Comparison of ENCODE assay signal across 15 cellular contexts in genomic region chr16:82152641-82153094, GRCh38. TPM values are rescaled to one million over a fixed set of nuclear protein-coding genes. Genes with fewer than 3 reads are reported as not detected.
DNase-seq lines count a peak whose midpoint lies in the region; ATAC-seq, FAIRE-seq and TF ChIP-seq lines count a peak whose summit lies in the region.
"Had no signal": no experiment of that assay in that cellular context is flagged by ENCODE, and none has a peak within 500 bp of the region (broad histone marks: within the 10 kb centered on the region; RNA-seq: fewer than 3 reads in every experiment).

No MANE protein-coding gene starts in this region.

- H3K27me3 Mint-ChIP-seq in astrocyte (ENCODE audit: low read depth, unreplicated experiment) (no peaks in the 10 kb centered on the region), mesothelial cell of epicardium (ENCODE audit: low read depth) (no peaks in the 10 kb centered on the region)
- H3K27me3 Mint-ChIP-seq in activated T-helper 2 cell treated with anti-CD3 and anti-CD28 coated beads, Interferon-gamma antibody, Interleukin-2, Interleukin-4, amounts not matched to agents 10 μg/mL and 5 μg/mL and 100 μg/mL, durations not matched to agents 14 hours and 24 hours and 36 hours (ENCODE audit: low read depth), result no peaks in the 10 kb centered on the region

- H4K20me1 ChIP-seq in astrocyte (ENCODE audit: insufficient read depth, low read length), result peaks cover 27% of the 10 kb centered on the region

- H3K79me2 ChIP-seq in astrocyte (ENCODE audit: insufficient read depth, low read length), result peaks cover 48% of the 10 kb centered on the region

- H3K4me3 Mint-ChIP-seq in astrocyte (ENCODE audit: unreplicated experiment), result no peak overlapping the region
- no peak overlapping the region for H3K4me3 Mint-ChIP-seq in mesothelial cell of epicardium
- H3K4me3 Mint-ChIP-seq in activated T-helper 2 cell treated with anti-CD3 and anti-CD28 coated beads, Interferon-gamma antibody, Interleukin-2, Interleukin-4, amounts not matched to agents 10 μg/mL and 5 μg/mL and 100 μg/mL, durations not matched to agents 14 hours and 24 hours and 36 hours (ENCODE audit: low read depth), result no peak overlapping the region

- no peak for FAIRE-seq in astrocyte (lab: Jason Lieb, UNC)
- FAIRE-seq: frontal cortex had no signal

- DNase-seq in HEK293T (ENCODE audit: extremely low spot score) (peak; percentile 39), astrocyte (ENCODE audit: low read depth) (peak; percentile 50), mesothelial cell of epicardium (ENCODE audit: low spot score in 2 of 2, unreplicated experiment in 2 of 2) (no peak), NCI-H2171 treated with DMSO at 0.1 percent for 48 hours (lab: John Stamatoyannopoulos, UW) (no peak), dermis blood vessel endothelial cell (no peak)
- DNase-seq in activated T-helper 2 cell treated with anti-CD3 and anti-CD28 coated beads, Interferon-gamma antibody, Interleukin-2, Interleukin-4, amounts not matched to agents 10 μg/mL and 5 μg/mL and 100 μg/mL, durations not matched to agents 14 hours and 24 hours and 36 hours (ENCODE audit: low spot score), result no peak
- DNase-seq: activated CD8-positive, alpha-beta memory T cell treated with anti-CD3 and anti-CD28 coated beads for 24 hours; activated gamma-delta T cell; brain microvascular endothelial cell; effector CD4-positive, alpha-beta T cell; mammary epithelial cell; NCI-H1417 had no signal

- no peaks in the 10 kb centered on the region for H3K9me3 ChIP-seq in astrocyte (ENCODE audit: insufficient read depth, low read depth, low read length)

- TF ChIP-seq CTCF in C4-2B (conservative IDR thresholded peaks at IDR 0.05) (no peak), astrocyte (IDR thresholded peaks at IDR 0.05; ENCODE audit: insufficient read depth, low read depth, low read length) (no peak), mesothelial cell of epicardium (IDR thresholded peaks at IDR 0.05; ENCODE audit: unreplicated experiment) (no peak)

- H2AFZ ChIP-seq in astrocyte (ENCODE audit: low read depth, low read length), result no peak overlapping the region

- H3K27ac ChIP-seq in C4-2B, result peak overlapping the region; percentile 91
- H3K27ac ChIP-seq in astrocyte (ENCODE audit: low read depth, low read length), result no peak overlapping the region
- H3K27ac ChIP-seq: brain microvascular endothelial cell had no signal

- no peak overlapping the region for H3K4me2 ChIP-seq in astrocyte (ENCODE audit: low read length)

- no peaks in the 10 kb centered on the region for H3K27me3 ChIP-seq in astrocyte (ENCODE audit: insufficient read depth, low read length)
- H3K27me3 ChIP-seq: brain microvascular endothelial cell had no signal

- CTCF ChIA-PET in HEK293T (lab: Yijun Ruan, JAX), result no interaction called here

- H3K36me3 ChIP-seq in astrocyte (ENCODE audit: insufficient read depth, low read length), result peaks cover 13% of the 10 kb centered on the region
- H3K36me3 ChIP-seq: brain microvascular endothelial cell had no signal

- no peaks in the 10 kb centered on the region for H3K4me1 ChIP-seq in astrocyte (ENCODE audit: insufficient read depth, low read length)

- POLR2A ChIA-PET in HEK293T (lab: Yijun Ruan, JAX), result interaction anchor here (1.1 to 2.0 kb wide), 2 partner anchors 17 kb away, joined by 4 to 12 read pairs; partner anchors contain the start of gene MPHOSPH6

- no peak overlapping the region for H3K4me3 ChIP-seq in astrocyte (ENCODE audit: insufficient read depth, low read depth, low read length)

- no peak overlapping the region for H3K27ac Mint-ChIP-seq in astrocyte (ENCODE audit: unreplicated experiment)
- H3K27ac Mint-ChIP-seq in mesothelial cell of epicardium, result peak overlapping the region; percentile 44
- H3K27ac Mint-ChIP-seq in activated T-helper 2 cell treated with anti-CD3 and anti-CD28 coated beads, Interferon-gamma antibody, Interleukin-2, Interleukin-4, amounts not matched to agents 10 μg/mL and 5 μg/mL and 100 μg/mL, durations not matched to agents 14 hours and 24 hours and 36 hours, result no peak overlapping the region

- no peak overlapping the region for H3K9ac ChIP-seq in astrocyte (ENCODE audit: low read length)

- peaks cover 12% of the 10 kb centered on the region for H3K4me1 Mint-ChIP-seq in astrocyte (ENCODE audit: low read depth, unreplicated experiment)
- peaks cover 12% of the 10 kb centered on the region for H3K4me1 Mint-ChIP-seq in mesothelial cell of epicardium
- H3K4me1 Mint-ChIP-seq in activated T-helper 2 cell treated with anti-CD3 and anti-CD28 coated beads, Interferon-gamma antibody, Interleukin-2, Interleukin-4, amounts not matched to agents 10 μg/mL and 5 μg/mL and 100 μg/mL, durations not matched to agents 14 hours and 24 hours and 36 hours (ENCODE audit: low read depth), result peaks cover 10% of the 10 kb centered on the region

- no peaks in the 10 kb centered on the region for H3K9me3 Mint-ChIP-seq in astrocyte (ENCODE audit: unreplicated experiment)
- peaks cover 10% of the 10 kb centered on the region for H3K9me3 Mint-ChIP-seq in mesothelial cell of epicardium
- peaks cover 5% of the 10 kb centered on the region for H3K9me3 Mint-ChIP-seq in activated T-helper 2 cell treated with anti-CD3 and anti-CD28 coated beads, Interferon-gamma antibody, Interleukin-2, Interleukin-4, amounts not matched to agents 10 μg/mL and 5 μg/mL and 100 μg/mL, durations not matched to agents 14 hours and 24 hours and 36 hours

- intact Hi-C loops in activated T-helper 2 cell treated with anti-CD3 and anti-CD28 coated beads, Interferon-gamma antibody, Interleukin-2, Interleukin-4, amounts not matched to agents 10 μg/mL and 5 μg/mL and 100 μg/mL, durations not matched to agents 14 hours and 24 hours and 36 hours (cut with micrococcal nuclease), result no loop called here

- no peak for ATAC-seq in HG03025 (IDR thresholded peaks at IDR 0.05; ENCODE audit: low FRiP score, unreplicated experiment)

- H3K36me3 Mint-ChIP-seq in astrocyte (ENCODE audit: low read depth, unreplicated experiment), result peaks cover 5% of the 10 kb centered on the region
- H3K36me3 Mint-ChIP-seq in mesothelial cell of epicardium, result peaks cover 48% of the 10 kb centered on the region
- H3K36me3 Mint-ChIP-seq in activated T-helper 2 cell treated with anti-CD3 and anti-CD28 coated beads, Interferon-gamma antibody, Interleukin-2, Interleukin-4, amounts not matched to agents 10 μg/mL and 5 μg/mL and 100 μg/mL, durations not matched to agents 14 hours and 24 hours and 36 hours (ENCODE audit: low read depth), result peaks cover 67% of the 10 kb centered on the region

TF ChIP-seq in HEK293T, 16 proteins besides CTCF, POLR2A, EP300 and RAD21:
- TF ChIP-seq, protein P1, sequence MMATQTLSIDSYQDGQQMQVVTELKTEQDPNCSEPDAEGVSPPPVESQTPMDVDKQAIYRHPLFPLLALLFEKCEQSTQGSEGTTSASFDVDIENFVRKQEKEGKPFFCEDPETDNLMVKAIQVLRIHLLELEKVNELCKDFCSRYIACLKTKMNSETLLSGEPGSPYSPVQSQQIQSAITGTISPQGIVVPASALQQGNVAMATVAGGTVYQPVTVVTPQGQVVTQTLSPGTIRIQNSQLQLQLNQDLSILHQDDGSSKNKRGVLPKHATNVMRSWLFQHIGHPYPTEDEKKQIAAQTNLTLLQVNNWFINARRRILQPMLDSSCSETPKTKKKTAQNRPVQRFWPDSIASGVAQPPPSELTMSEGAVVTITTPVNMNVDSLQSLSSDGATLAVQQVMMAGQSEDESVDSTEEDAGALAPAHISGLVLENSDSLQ (IDR thresholded peaks at IDR 0.05), result peak; percentile 80
- TF ChIP-seq CTBP1 (IDR thresholded peaks at IDR 0.05; ENCODE audit: borderline replicate concordance) (no peak; the same call in 1 of the 2 replicates), ELF4 (IDR thresholded peaks at IDR 0.05) (no peak), FOXM1 (IDR thresholded peaks at IDR 0.05; ENCODE audit: borderline replicate concordance) (no peak), FOXA1 (IDR thresholded peaks at IDR 0.05) (peak; percentile 70)

RNA-seq across cellular contexts. Expression of gene MPHOSPH6, which starts 17.4 kb away (rescaled TPM):
- total RNA-seq in astrocyte, result 17.9 and 23.7 TPM in 2 replicates
- 32.2 to 34.8 TPM (median 34.4 TPM) in 3 replicates for total RNA-seq in mesothelial cell of epicardium
- total RNA-seq in activated T-helper 2 cell treated with anti-CD3 and anti-CD28 coated beads, Interferon-gamma antibody, Interleukin-2, Interleukin-4, amounts not matched to agents 10 μg/mL and 5 μg/mL and 100 μg/mL, durations not matched to agents 14 hours and 24 hours and 36 hours, result 46.4 and 47.4 TPM in 2 replicates
- 36.4 and 44.5 TPM in 2 replicates for total RNA-seq in dermis blood vessel endothelial cell

Comparison
In these comparisons a context has a peak if more than half of its experiments do, and no peak if none do; other contexts are left out.
1. DNase-seq: peak in HEK293T (single experiment) and astrocyte (single experiment); none in mesothelial cell of epicardium (0 of 2), NCI-H2171 treated with DMSO at 0.1 percent for 48 hours (single experiment), activated T-helper 2 cell treated with anti-CD3 and anti-CD28 coated beads, Interferon-gamma antibody, Interleukin-2, Interleukin-4, amounts not matched to agents 10 μg/mL and 5 μg/mL and 100 μg/mL, durations not matched to agents 14 hours and 24 hours and 36 hours (single experiment) and dermis blood vessel endothelial cell (single experiment).